ENCODE assay signal across 10 cellular contexts in genomic region chr1:61337037-61337436, GRCh38.
A peak's percentile ranks its signal among the peaks of the same experiment; 100 is the strongest.
DNase-seq lines count a peak whose midpoint lies in the region; ATAC-seq and TF ChIP-seq lines count a peak whose summit lies in the region.
"Had no signal": no experiment of that assay in that cellular context is flagged by ENCODE, and none has a peak within 500 bp of the region (broad histone marks: within the 10 kb centered on the region; RNA-seq: fewer than 3 reads in every experiment).

No MANE protein-coding gene starts in this region.

- DNase-seq in right atrium auricular region (ENCODE audit: low spot score) (no peak), left cardiac atrium (no peak), endodermal cell (peak; percentile 51), myocyte (ENCODE audit: low read depth) (peak; percentile 11), aorta (no peak), retina (no peak)
- DNase-seq in activated T-cell treated with anti-CD3 and anti-CD28 coated beads, Interleukin-2, amount 50 U/mL, for 48 hours, result no peak
- DNase-seq: CD4-positive, alpha-beta memory T cell had no signal

- H3K27ac ChIP-seq in right atrium auricular region (peak overlapping the region; percentile 68 to 87), endodermal cell (ENCODE audit: low read depth, low read length) (peak overlapping the region; percentile 54), aorta (ENCODE audit: low read depth in 1 of 2, low read length in 2 of 2) (peak overlapping the region; percentile 94 to 99)

- H3K4me3 ChIP-seq in right atrium auricular region (no peak overlapping the region), endodermal cell (ENCODE audit: low read length) (no peak overlapping the region), aorta (ENCODE audit: low read length in 2 of 2) (no peak overlapping the region)

- H3K9me3 Mint-ChIP-seq in endodermal cell, result no peaks in the 10 kb centered on the region
- H3K9me3 Mint-ChIP-seq: CD4-positive, alpha-beta memory T cell; T-helper 1 cell treated with Interleukin-12 subunit alpha and Interleukin-12 subunit beta and Interleukin-4 antibody, amounts not matched to agents 30 μg/mL and 1 μg/mL, for 36 hours had no signal

- H3K9me3 ChIP-seq in right atrium auricular region (no peaks in the 10 kb centered on the region), endodermal cell (ENCODE audit: control insufficient read depth, low read length) (no peaks in the 10 kb centered on the region), aorta (ENCODE audit: control insufficient read depth, low read length) (no peaks in the 10 kb centered on the region)

- H3K36me3 ChIP-seq in right atrium auricular region (no peaks in the 10 kb centered on the region), endodermal cell (ENCODE audit: control insufficient read depth, insufficient read depth, low read length) (no peaks in the 10 kb centered on the region), aorta (ENCODE audit: control insufficient read depth in 1 of 2, insufficient read depth in 2 of 2, low read length in 1 of 2) (peaks cover 0 to 2% of the 10 kb centered on the region in 2 donors)

- intact Hi-C loops in left cardiac atrium (cut with DNase I) (loop anchor here (5.0 kb wide), 3 partner anchors 115 to 285 kb away; no protein-coding TSS in a partner anchor), aorta (cut with DNase I) (loop anchor here (5.0 to 10.0 kb wide), 7 partner anchors 50 to 285 kb away; partner anchors contain the start of gene NFIA (in 2 of the 2))

- H3K4me1 ChIP-seq in right atrium auricular region (peaks cover 0 to 51% of the 10 kb centered on the region in 2 donors), endodermal cell (ENCODE audit: control insufficient read depth, insufficient read depth, low read length) (no peaks in the 10 kb centered on the region), aorta (ENCODE audit: control insufficient read depth in 1 of 2, insufficient read depth in 2 of 2, low read length in 2 of 2) (peaks cover 6% of the 10 kb centered on the region in 2 donors)

- ATAC-seq in left cardiac atrium (no peak), aorta (ENCODE audit: low FRiP score) (no peak), GM18867 (IDR thresholded peaks at IDR 0.05; ENCODE audit: unreplicated experiment) (no peak)

- TF ChIP-seq CTCF in right atrium auricular region (IDR thresholded peaks at IDR 0.05), result peak in 1 of 2 donors; percentile 33
- TF ChIP-seq CTCF in endodermal cell (conservative IDR thresholded peaks at IDR 0.05), result peak; percentile 68

- H3K9ac ChIP-seq in endodermal cell (ENCODE audit: extremely low read depth, low read length, poor library complexity, severe bottlenecking), result no peak overlapping the region

- H3K4me3 Mint-ChIP-seq in endodermal cell, result no peak overlapping the region
- H3K4me3 Mint-ChIP-seq: CD4-positive, alpha-beta memory T cell; T-helper 1 cell treated with Interleukin-12 subunit alpha and Interleukin-12 subunit beta and Interleukin-4 antibody, amounts not matched to agents 30 μg/mL and 1 μg/mL, for 36 hours had no signal

- no peaks in the 10 kb centered on the region for H3K27me3 Mint-ChIP-seq in endodermal cell (ENCODE audit: insufficient read depth)
- H3K27me3 Mint-ChIP-seq: CD4-positive, alpha-beta memory T cell had no signal

- whole genome bisulfite sequencing in endodermal cell (ENCODE audit: insufficient coverage in 1 of 2, insufficient read length in 1 of 2), 2 experiments, result 64 to 93% methylated on average over 2 to 3 of the region's 3 CpGs
- 17 to 25% methylated on average over 3 of the region's 3 CpGs for WGBS in aorta, 2 donors

- H3K27ac Mint-ChIP-seq in endodermal cell, result peak overlapping the region; percentile 95
- H3K27ac Mint-ChIP-seq: CD4-positive, alpha-beta memory T cell; T-helper 1 cell treated with Interleukin-12 subunit alpha and Interleukin-12 subunit beta and Interleukin-4 antibody, amounts not matched to agents 30 μg/mL and 1 μg/mL, for 36 hours had no signal

- H3K36me3 Mint-ChIP-seq in endodermal cell (ENCODE audit: low read depth), result no peaks in the 10 kb centered on the region

- peaks cover 21% of the 10 kb centered on the region for H3K4me1 Mint-ChIP-seq in endodermal cell

- H3K27me3 ChIP-seq in right atrium auricular region (no peaks in the 10 kb centered on the region), endodermal cell (ENCODE audit: control insufficient read depth, insufficient read depth, low read length, poor library complexity, severe bottlenecking) (no peaks in the 10 kb centered on the region), aorta (ENCODE audit: control insufficient read depth in 1 of 2, insufficient read depth in 2 of 2, low read length in 1 of 2) (no peaks in the 10 kb centered on the region)

Comparison
In these comparisons a context has a peak if more than half of its experiments do, and no peak if none do; other contexts are left out.
1. DNase-seq: peak in endodermal cell (single experiment) and myocyte (single experiment); none in right atrium auricular region (single experiment), left cardiac atrium (single experiment), aorta (0 of 2), activated T-cell treated with anti-CD3 and anti-CD28 coated beads, Interleukin-2, amount 50 U/mL, for 48 hours (0 of 2) and retina (single experiment).
2. Peak in every context shown above with its lines, with median percentiles within 50 percentile points of each other: H3K27ac ChIP-seq.